ENCODE assay signal across 6 cellular contexts in the genomic region with DNA sequence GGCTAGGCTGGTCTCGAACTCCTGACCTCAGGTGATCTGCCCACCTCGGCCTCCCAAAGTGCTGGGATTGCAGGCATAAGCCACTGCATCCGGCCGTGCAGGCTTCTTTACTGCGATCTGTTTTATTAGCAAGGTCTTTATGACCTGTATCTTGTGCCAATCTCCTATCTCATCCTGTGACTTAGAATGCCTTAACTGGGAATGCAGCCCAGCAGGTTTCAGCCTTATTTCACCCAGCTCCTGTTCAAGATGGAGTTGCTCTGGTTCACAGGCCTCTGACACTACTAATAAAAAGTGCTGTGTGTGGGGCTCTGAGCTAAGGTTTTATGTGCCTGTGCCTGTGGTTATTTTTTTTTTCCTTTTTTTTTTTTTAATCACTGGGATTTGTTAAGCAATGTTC. TPM values are rescaled to one million over a fixed set of nuclear protein-coding genes. Genes with fewer than 3 reads are reported as not detected.
"Had no signal": no experiment of that assay in that cellular context is flagged by ENCODE, and none has a peak within 500 bp of the region (broad histone marks: within the 10 kb centered on the region; RNA-seq: fewer than 3 reads in every experiment).

No MANE protein-coding gene starts in this region.

RNA-seq across cellular contexts. Expression of gene PGLYRP2, which starts 6.5 kb away (rescaled TPM):
- total RNA-seq: GM23338, H1, H9, HT-29, IMR-90, K562 had no signal
- polyA plus RNA-seq: GM23338, H1, IMR-90, K562 had no signal

RNA-seq across cellular contexts. Expression of gene RASAL3, which starts 21.4 kb away (rescaled TPM):
- total RNA-seq: HT-29, IMR-90 had no signal

RNA-seq across cellular contexts. Expression of gene CYP4F22, which starts 22.6 kb away (rescaled TPM):
- total RNA-seq: H1, H9, HT-29, IMR-90, K562 had no signal
- polyA plus RNA-seq: H1, IMR-90, K562 had no signal
